ENCODE assay signal across 17 cellular contexts in the genomic region with DNA sequence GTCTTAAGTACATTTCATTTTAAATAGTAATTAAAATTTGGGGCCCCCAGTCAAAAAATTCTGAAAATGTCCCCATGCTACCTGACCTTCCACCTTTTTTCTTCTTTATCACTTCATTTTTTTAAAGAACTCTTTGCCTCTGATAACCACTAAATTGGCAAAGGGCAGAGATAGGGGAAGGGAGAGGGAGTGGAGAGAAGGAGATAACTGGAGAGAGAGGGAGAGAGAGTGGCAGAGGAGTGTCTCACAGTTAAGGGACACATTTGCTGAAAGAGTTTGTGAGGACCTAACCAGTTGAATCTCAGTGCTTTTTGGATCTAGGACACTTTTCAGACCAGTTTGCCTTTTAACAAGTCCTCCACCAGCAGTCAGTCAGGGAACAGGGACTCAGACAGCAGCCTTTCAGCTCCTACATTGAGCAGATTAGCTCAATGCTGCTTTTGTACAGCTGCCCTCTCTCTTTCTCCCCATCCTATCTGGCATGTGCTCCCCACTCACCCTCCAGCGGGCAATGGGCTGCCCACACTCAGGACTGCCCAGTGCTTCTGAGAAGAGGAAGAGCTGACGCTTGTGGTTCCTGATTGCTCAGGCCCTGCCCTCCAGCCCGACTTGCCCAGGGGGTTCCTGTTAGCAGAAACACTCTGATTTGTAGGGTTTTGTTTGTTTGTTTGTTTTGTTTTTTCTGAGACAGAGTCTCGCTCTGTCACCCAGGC. TPM values are rescaled to one million over a fixed set of nuclear protein-coding genes. Genes with fewer than 3 reads are reported as not detected.
DNase-seq lines count a peak whose midpoint lies in the region; ATAC-seq and TF ChIP-seq lines count a peak whose summit lies in the region.
"Had no signal": no experiment of that assay in that cellular context is flagged by ENCODE, and none has a peak within 500 bp of the region (broad histone marks: within the 10 kb centered on the region; RNA-seq: fewer than 3 reads in every experiment).

No MANE protein-coding gene starts in this region.

- H3K27me3 Mint-ChIP-seq in activated naive CD4-positive, alpha-beta T cell treated with anti-CD3 and anti-CD28 coated beads for 36 hours (ENCODE audit: low read depth): no peaks in the 10 kb centered on the region
- H3K27me3 Mint-ChIP-seq: CD4-positive, alpha-beta T cell had no signal

- H3K9me3 ChIP-seq in left lung: peaks cover 0 to under 1% of the 10 kb centered on the region in 2 donors
- H3K9me3 ChIP-seq in tibial artery: no peaks in the 10 kb centered on the region
- H3K9me3 ChIP-seq: pancreas had no signal

- intact Hi-C loops in left lung (cut with DNase I) (no loop called here), tibial artery (cut with DNase I; ENCODE audit: low total_unique reads) (no loop called here)
- intact Hi-C loops in activated naive CD4-positive, alpha-beta T cell treated with anti-CD3 and anti-CD28 coated beads for 36 hours (cut with micrococcal nuclease): no loop called here

- H3K27ac Mint-ChIP-seq in activated naive CD4-positive, alpha-beta T cell treated with anti-CD3 and anti-CD28 coated beads for 36 hours: no peak overlapping the region
- H3K27ac Mint-ChIP-seq: CD4-positive, alpha-beta T cell had no signal

- no peak for TF ChIP-seq POLR2A in erythroblast (IDR thresholded peaks at IDR 0.05; ENCODE audit: low read length)

- H3K36me3 ChIP-seq in left lung: peaks cover 0 to 11% of the 10 kb centered on the region in 2 donors
- H3K36me3 ChIP-seq in tibial artery: peaks cover 24 to 42% (median 39%) of the 10 kb centered on the region in 3 donors
- H3K36me3 ChIP-seq: pancreas had no signal

- ATAC-seq in left lung: peak; percentile 89
- ATAC-seq: activated CD4-positive, CD25-positive, alpha-beta regulatory T cell treated with anti-CD3 and anti-CD28 coated beads, Interleukin-2, amount 50 U/mL, for 24 hours had no signal

- H3K36me3 Mint-ChIP-seq in activated naive CD4-positive, alpha-beta T cell treated with anti-CD3 and anti-CD28 coated beads for 36 hours (ENCODE audit: low read depth): peaks cover 20% of the 10 kb centered on the region

- POLR2A ChIA-PET in HEK293T (lab: Yijun Ruan, JAX): no interaction called here

- H3K4me1 ChIP-seq in left lung (peaks cover 0 to 18% of the 10 kb centered on the region in 2 donors), tibial artery (peaks cover 0 to 9% (median 0%) of the 10 kb centered on the region in 4 donors)
- H3K4me1 ChIP-seq: pancreas had no signal

- H3K9me3 Mint-ChIP-seq in activated naive CD4-positive, alpha-beta T cell treated with anti-CD3 and anti-CD28 coated beads for 36 hours: no peaks in the 10 kb centered on the region
- H3K9me3 Mint-ChIP-seq: CD4-positive, alpha-beta T cell had no signal

- DNase-seq in SKM-1 treated with dmso at 0.1 percent for 144 hours (lab: John Stamatoyannopoulos, UW; ENCODE audit: unreplicated experiment): peak; percentile 3
- no peak for DNase-seq in SKM-1 (lab: John Stamatoyannopoulos, UW; ENCODE audit: unreplicated experiment)
- peak; percentile 60 to 80 for DNase-seq in erythroblast (lab: John Stamatoyannopoulos, UW)
- DNase-seq in left lung: peak; percentile 78 to 91
- DNase-seq in tibial artery: peak; percentile 50 to 74
- no peak for DNase-seq in HEK293T (ENCODE audit: extremely low spot score)
- DNase-seq in NCI-H1694 (lab: John Stamatoyannopoulos, UW): no peak
- no peak for DNase-seq in activated naive CD4-positive, alpha-beta T cell treated with anti-CD3 and anti-CD28 coated beads for 36 hours
- DNase-seq: CD4-positive, alpha-beta T cell; kidney glomerular epithelial cell; NCI-H2107; NCI-H526; stimulated activated CD4-positive, alpha-beta T cell treated with anti-CD3 and anti-CD28 coated beads, Interleukin-12 subunit alpha, Interleukin-12 subunit beta, amount 100 ng/mL, for 4 hours; stimulated activated naive CD4-positive, alpha-beta T cell had no signal

- CTCF ChIA-PET in HEK293T (lab: Yijun Ruan, JAX): no interaction called here
- CTCF ChIA-PET in activated naive CD4-positive, alpha-beta T cell treated with anti-CD3 and anti-CD28 coated beads for 36 hours (lab: Charles Lee): no interaction called here

- H3K27me3 ChIP-seq in left lung (no peaks in the 10 kb centered on the region), tibial artery (no peaks in the 10 kb centered on the region)
- H3K27me3 ChIP-seq: hepatocyte, pancreas had no signal

- H3K4me3 ChIP-seq in left lung (no peak overlapping the region), tibial artery (no peak overlapping the region)
- H3K4me3 ChIP-seq: hepatocyte, pancreas had no signal

- H3K4me3 Mint-ChIP-seq in activated naive CD4-positive, alpha-beta T cell treated with anti-CD3 and anti-CD28 coated beads for 36 hours: no peak overlapping the region
- H3K4me3 Mint-ChIP-seq: CD4-positive, alpha-beta T cell had no signal

- H3K27ac ChIP-seq in left lung (peak overlapping the region in 1 of 2 donors; percentile 73), tibial artery (no peak overlapping the region)
- H3K27ac ChIP-seq: hepatocyte had no signal

- peaks cover 3% of the 10 kb centered on the region for H3K4me1 Mint-ChIP-seq in activated naive CD4-positive, alpha-beta T cell treated with anti-CD3 and anti-CD28 coated beads for 36 hours (ENCODE audit: low read depth)

- TF ChIP-seq CTCF in left lung (IDR thresholded peaks at IDR 0.05) (no peak), tibial artery (IDR thresholded peaks at IDR 0.05) (no peak)

TF ChIP-seq in HEK293T, 16 proteins besides CTCF, POLR2A, EP300 and RAD21:
- TF ChIP-seq FOXA1 (IDR thresholded peaks at IDR 0.05): no peak
- no peak for TF ChIP-seq NFRKB (IDR thresholded peaks at IDR 0.05)

RNA-seq across cellular contexts. Expression of a gene that starts 14.4 kb away (rescaled TPM):
- 1 to 10 TPM; 7.8 to 8.0 TPM for total RNA-seq in left lung
- total RNA-seq in activated naive CD4-positive, alpha-beta T cell treated with anti-CD3 and anti-CD28 coated beads for 36 hours: 1 to 10 TPM; 3.6 to 3.9 TPM

Comparison
In these comparisons a context has a peak if more than half of its experiments do, and no peak if none do; other contexts are left out.
1. DNase-seq: peak in SKM-1 treated with dmso at 0.1 percent for 144 hours (single experiment), erythroblast (2 of 2), left lung (2 of 2) and tibial artery (2 of 2); none in SKM-1 (single experiment), HEK293T (single experiment), NCI-H1694 (single experiment) and activated naive CD4-positive, alpha-beta T cell treated with anti-CD3 and anti-CD28 coated beads for 36 hours (single experiment).